In genomic region chr5:124210106-124210918, GRCh38 we compare ENCODE assay signal across 20 cellular contexts.
"Had no signal": no experiment of that assay in that cellular context is flagged by ENCODE, and none has a peak within 500 bp of the region (broad histone marks: within the 10 kb centered on the region; RNA-seq: fewer than 3 reads in every experiment).

No MANE protein-coding gene starts in this region.

- H3K9me3 Mint-ChIP-seq: activated naive CD4-positive, alpha-beta T cell treated with anti-CD3 and anti-CD28 coated beads, Interleukin-2, amount 50 U/mL, for 24 hours had no signal

- H3K36me3 ChIP-seq: lower lobe of right lung, neutrophil, right atrium auricular region had no signal

- H3K9me3 ChIP-seq: lower lobe of right lung, neutrophil had no signal

- H3K36me3 Mint-ChIP-seq: activated naive CD4-positive, alpha-beta T cell treated with anti-CD3 and anti-CD28 coated beads, Interleukin-2, amount 50 U/mL, for 24 hours; naive thymus-derived CD4-positive, alpha-beta T cell; stimulated activated effector memory CD8-positive, alpha-beta T cell treated with anti-CD3 and anti-CD28 coated beads, Interleukin-12 subunit alpha, Interleukin-12 subunit beta, amount 100 ng/mL, for 72 hours had no signal

- H3K27me3 ChIP-seq: neutrophil, right atrium auricular region had no signal

- H3K4me3 Mint-ChIP-seq: activated naive CD4-positive, alpha-beta T cell treated with anti-CD3 and anti-CD28 coated beads, Interleukin-2, amount 50 U/mL, for 24 hours; activated T-cell treated with anti-CD3 and anti-CD28 coated beads, Interleukin-2, amount 50 U/mL, for 24 hours; brain; dendritic cell treated with granulocyte-macrophage colony-stimulating factor and Interleukin-4, amounts not matched to agents 40 ng/mL and 50 ng/mL, for 4 days; endodermal cell; naive thymus-derived CD4-positive, alpha-beta T cell; stimulated activated effector memory CD8-positive, alpha-beta T cell treated with anti-CD3 and anti-CD28 coated beads, Interleukin-12 subunit alpha, Interleukin-12 subunit beta, amount 100 ng/mL, for 72 hours; T-helper 2 cell treated with Interferon-gamma antibody and Interleukin-4, amounts not matched to agents 5 μg/mL and 100 μg/mL, for 36 hours; type B pancreatic cell had no signal

- H3K4me2 ChIP-seq: smooth muscle cell had no signal

- H3K4me1 Mint-ChIP-seq: activated naive CD4-positive, alpha-beta T cell treated with anti-CD3 and anti-CD28 coated beads, Interleukin-2, amount 50 U/mL, for 24 hours; endodermal cell; naive thymus-derived CD4-positive, alpha-beta T cell; stimulated activated effector memory CD8-positive, alpha-beta T cell treated with anti-CD3 and anti-CD28 coated beads, Interleukin-12 subunit alpha, Interleukin-12 subunit beta, amount 100 ng/mL, for 72 hours had no signal

- H3K4me3 ChIP-seq: lower lobe of right lung, right atrium auricular region, smooth muscle cell had no signal

- H3K4me1 ChIP-seq: lower lobe of right lung, right atrium auricular region had no signal

- ATAC-seq: lower lobe of right lung; naive thymus-derived CD4-positive, alpha-beta T cell; stimulated activated effector memory CD8-positive, alpha-beta T cell treated with anti-CD3 and anti-CD28 coated beads, Interleukin-12 subunit alpha, Interleukin-12 subunit beta, amount 100 ng/mL, for 72 hours had no signal

- H3K27ac ChIP-seq: lower lobe of right lung, neutrophil, right atrium auricular region had no signal

- H3K27me3 Mint-ChIP-seq: activated naive CD4-positive, alpha-beta T cell treated with anti-CD3 and anti-CD28 coated beads, Interleukin-2, amount 50 U/mL, for 24 hours; activated T-cell treated with anti-CD3 and anti-CD28 coated beads, Interleukin-2, amount 50 U/mL, for 24 hours; dendritic cell treated with granulocyte-macrophage colony-stimulating factor and Interleukin-4, amounts not matched to agents 40 ng/mL and 50 ng/mL, for 4 days; naive thymus-derived CD4-positive, alpha-beta T cell had no signal

- H3K27ac Mint-ChIP-seq: activated naive CD4-positive, alpha-beta T cell treated with anti-CD3 and anti-CD28 coated beads, Interleukin-2, amount 50 U/mL, for 24 hours; activated T-cell treated with anti-CD3 and anti-CD28 coated beads, Interleukin-2, amount 50 U/mL, for 24 hours; brain; dendritic cell treated with granulocyte-macrophage colony-stimulating factor and Interleukin-4, amounts not matched to agents 40 ng/mL and 50 ng/mL, for 4 days; endodermal cell; naive thymus-derived CD4-positive, alpha-beta T cell; stimulated activated effector memory CD8-positive, alpha-beta T cell treated with anti-CD3 and anti-CD28 coated beads, Interleukin-12 subunit alpha, Interleukin-12 subunit beta, amount 100 ng/mL, for 72 hours; T-helper 2 cell treated with Interferon-gamma antibody and Interleukin-4, amounts not matched to agents 5 μg/mL and 100 μg/mL, for 36 hours; type B pancreatic cell had no signal

- DNase-seq: activated CD4-positive, alpha-beta T cell treated with anti-CD3 and anti-CD28 coated beads, Interleukin-2, amount 50 U/mL, for 4 hours; activated CD4-positive, CD25-positive, alpha-beta regulatory T cell treated with anti-CD3 and anti-CD28 coated beads, Interleukin-2, amount 50 U/mL, for 72 hours; activated effector memory CD4-positive, alpha-beta T cell treated with Interleukin-2 at 50 U/mL for 16 hours; activated T-cell treated with anti-CD3 and anti-CD28 coated beads, Interleukin-2, amount 50 U/mL, for 24 hours; cerebellar nuclear complex; endodermal cell; erythroblast; hypothalamus; lower lobe of right lung; naive thymus-derived CD4-positive, alpha-beta T cell; substantia nigra had no signal
